Comparison of ENCODE assay signal across 8 cellular contexts in genomic region chr5:124628721-124629596, GRCh38.
DNase-seq lines count a peak whose midpoint lies in the region; ATAC-seq and TF ChIP-seq lines count a peak whose summit lies in the region.

No MANE protein-coding gene starts in this region.

- H3K4me2 ChIP-seq in mammary epithelial cell (ENCODE audit: insufficient read depth, low read depth, low read length): no peak overlapping the region

- no peak for ATAC-seq in HG02981 (IDR thresholded peaks at IDR 0.05; ENCODE audit: unreplicated experiment)

- no peaks in the 10 kb centered on the region for H4K20me1 ChIP-seq in mammary epithelial cell (ENCODE audit: insufficient read depth, low read length)

- TF ChIP-seq CTCF in mammary epithelial cell (conservative IDR thresholded peaks at IDR 0.05 in 1 of 2, IDR thresholded peaks at IDR 0.05 in 1 of 2; ENCODE audit: extremely low read depth in 1 of 2, insufficient read depth in 1 of 2, low read depth in 1 of 2, low read length in 2 of 2): no peak

- 72% methylated on average over 8 of the region's 17 CpGs for WGBS in mammary epithelial cell (ENCODE audit: low coverage, missing lambda C conversion rate)
- WGBS in mesodermal cell (ENCODE audit: insufficient coverage in 2 of 2), 2 experiments: 46 to 47% methylated on average over 11 to 16 of the region's 17 CpGs

- CTCF ChIA-PET in mammary epithelial cell (lab: Charles Lee; ENCODE audit: low non-redundant PET): no interaction called here

- H3K9ac ChIP-seq in mammary epithelial cell (ENCODE audit: insufficient read depth, low read length): no peak overlapping the region

- intact Hi-C loops in mammary epithelial cell (cut with micrococcal nuclease): no loop called here

- H3K27ac ChIP-seq in mammary epithelial cell (ENCODE audit: insufficient read depth, low read depth, low read length) (no peak overlapping the region), mesodermal cell (ENCODE audit: low read depth, low read length, severe bottlenecking) (peak overlapping the region; percentile 84), caudate nucleus (ENCODE audit: low read depth, low read length) (no peak overlapping the region)

- H3K4me1 ChIP-seq in mammary epithelial cell (ENCODE audit: insufficient read depth, low read length): peaks cover 13% of the 10 kb centered on the region
- peaks cover 56% of the 10 kb centered on the region for H3K4me1 ChIP-seq in mesodermal cell (ENCODE audit: control insufficient read depth, insufficient read depth, low read length, poor library complexity, severe bottlenecking)

- H3K9me3 ChIP-seq in mammary epithelial cell (replicated peaks; ENCODE audit: insufficient read depth, low read length) (no peaks in the 10 kb centered on the region), mesodermal cell (ENCODE audit: control insufficient read depth, low read length) (no peaks in the 10 kb centered on the region)

- H3K27me3 ChIP-seq in mammary epithelial cell (ENCODE audit: insufficient read depth, low read length): no peaks in the 10 kb centered on the region

- no peaks in the 10 kb centered on the region for H3K79me2 ChIP-seq in mammary epithelial cell (ENCODE audit: insufficient read depth, low read length)

- in situ Hi-C loops in mammary epithelial cell (cut with MboI; ENCODE audit: low sequenced_read_pairs in 2 of 2): no loop called here

- dilution Hi-C loops in mammary epithelial cell (cut with HindIII; ENCODE audit: low sequenced_read_pairs): no loop called here

- H2AFZ ChIP-seq in mammary epithelial cell (ENCODE audit: low read depth, low read length): no peak overlapping the region

- no TSS peak for BruUV-seq in mammary epithelial cell (replicated peaks; lab: Mats Ljungman, UMichigan)

- no peak overlapping the region for H3K4me3 ChIP-seq in mammary epithelial cell (replicated peaks in 1 of 3; ENCODE audit: insufficient read depth in 1 of 3, low read depth in 2 of 3, low read length in 3 of 3)
- no peak overlapping the region for H3K4me3 ChIP-seq in mesodermal cell (ENCODE audit: extremely low read depth, insufficient read depth, low read length, poor library complexity, severe bottlenecking)

- peak; percentile 93 for DNase-seq in AG20443 (ENCODE audit: low spot score)
- DNase-seq in LHCN-M2 (ENCODE audit: low read depth): peak; percentile 97
- DNase-seq in mammary epithelial cell: peak; percentile 95
- DNase-seq in caudate nucleus (lab: John Stamatoyannopoulos, UW): no peak
- DNase-seq in stimulated activated CD4-positive, alpha-beta T cell treated with anti-CD3 and anti-CD28 coated beads, Interleukin-4, amount 100 ng/mL, for 1 hour: no peak
- no peak for DNase-seq in activated CD8-positive, alpha-beta memory T cell treated with anti-CD3 and anti-CD28 coated beads, Interleukin-2, amount 50 U/mL, for 48 hours

- no peaks in the 10 kb centered on the region for H3K36me3 ChIP-seq in mammary epithelial cell (ENCODE audit: insufficient read depth, low read length)
- peaks cover 5% of the 10 kb centered on the region for H3K36me3 ChIP-seq in mesodermal cell (ENCODE audit: control insufficient read depth, insufficient read depth, low read length)

Comparison
In these comparisons a context has a peak if more than half of its experiments do, and no peak if none do; other contexts are left out.
1. DNase-seq: peak in AG20443 (single experiment), LHCN-M2 (single experiment) and mammary epithelial cell (single experiment); none in caudate nucleus (0 of 61), stimulated activated CD4-positive, alpha-beta T cell treated with anti-CD3 and anti-CD28 coated beads, Interleukin-4, amount 100 ng/mL, for 1 hour (single experiment) and activated CD8-positive, alpha-beta memory T cell treated with anti-CD3 and anti-CD28 coated beads, Interleukin-2, amount 50 U/mL, for 48 hours (single experiment).